ENCODE assay signal across 19 cellular contexts in the genomic region with DNA sequence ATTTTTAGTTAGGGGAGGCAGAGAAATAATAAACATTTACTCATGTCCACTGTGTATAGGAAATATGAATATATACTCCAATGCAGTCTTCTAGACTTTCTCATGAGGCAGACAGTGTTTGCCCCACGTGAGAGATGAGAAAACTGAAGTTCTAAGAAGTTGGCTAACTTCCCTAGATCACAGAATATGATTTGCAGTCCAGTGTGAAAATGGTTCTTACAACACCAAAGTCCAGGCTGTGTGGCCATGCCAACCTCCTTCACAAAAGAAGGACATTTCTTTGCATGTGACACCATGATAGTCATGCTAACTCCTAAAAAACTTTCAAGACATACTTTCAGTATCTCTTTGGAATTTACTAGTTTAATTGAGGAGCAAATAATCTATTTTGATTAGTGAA.
A peak's percentile ranks its signal among the peaks of the same experiment; 100 is the strongest.
DNase-seq lines count a peak whose midpoint lies in the region; ATAC-seq, FAIRE-seq and TF ChIP-seq lines count a peak whose summit lies in the region.
"Had no signal": no experiment of that assay in that cellular context is flagged by ENCODE, and none has a peak within 500 bp of the region (broad histone marks: within the 10 kb centered on the region; RNA-seq: fewer than 3 reads in every experiment).

No MANE protein-coding gene starts in this region.

- H3F3A ChIP-seq in SK-N-SH (replicated peaks; ENCODE audit: insufficient read depth): peaks cover 25% of the 10 kb centered on the region

- H3K9ac ChIP-seq in SK-N-SH (no peak overlapping the region), astrocyte (ENCODE audit: low read length) (no peak overlapping the region), liver (ENCODE audit: low read depth in 1 of 2, low read length in 2 of 2) (no peak overlapping the region)

- ATAC-seq in SK-N-SH treated with all-trans-retinoic acid at 6 μM for 48 hours: no peak
- ATAC-seq in HG02884 (IDR thresholded peaks at IDR 0.05; ENCODE audit: unreplicated experiment): no peak
- ATAC-seq: activated naive CD8-positive, alpha-beta T cell treated with anti-CD3 and anti-CD28 coated beads, Interleukin-2, amount 50 U/mL, for 24 hours had no signal

- TF ChIP-seq RAD21 in SK-N-SH (IDR thresholded peaks at IDR 0.05; ENCODE audit: low read length) (no peak), liver (IDR thresholded peaks at IDR 0.05) (no peak)

- POLR2A ChIA-PET in SK-N-SH (lab: Yijun Ruan, JAX): no interaction called here

- no peak for TF ChIP-seq CTCF in SK-N-SH (IDR thresholded peaks at IDR 0.05)
- no peak for TF ChIP-seq CTCF in astrocyte (IDR thresholded peaks at IDR 0.05; ENCODE audit: insufficient read depth, low read depth, low read length)
- TF ChIP-seq CTCF in liver (IDR thresholded peaks at IDR 0.05; ENCODE audit: low read depth, low read length, missing input control): no peak

- CTCF ChIA-PET in SK-N-SH (lab: Yijun Ruan, JAX): no interaction called here

- H3K9me3 ChIP-seq in SK-N-SH (no peaks in the 10 kb centered on the region), astrocyte (ENCODE audit: insufficient read depth, low read depth, low read length) (no peaks in the 10 kb centered on the region), liver (ENCODE audit: control insufficient read depth in 4 of 4, low read length in 3 of 4) (no peaks in the 10 kb centered on the region)
- H3K9me3 ChIP-seq: Peyer's patch, tibial artery had no signal

- peak overlapping the region in 1 of 2 experiments; percentile 49; a peak in 1 of 4 replicates for H3K27ac ChIP-seq in SK-N-SH (ENCODE audit: low read depth in 2 of 2, low read length in 1 of 2)
- H3K27ac ChIP-seq in astrocyte (ENCODE audit: low read depth, low read length): no peak overlapping the region
- peak overlapping the region; percentile 8 to 10 for H3K27ac ChIP-seq in liver (ENCODE audit: low read depth in 1 of 2, low read length in 2 of 2)
- H3K27ac ChIP-seq: VCaP had no signal

- H3K36me3 ChIP-seq in SK-N-SH (replicated peaks in 1 of 2; ENCODE audit: control insufficient read depth in 1 of 2, insufficient read depth in 2 of 2, low read length in 1 of 2) (no peaks in the 10 kb centered on the region), astrocyte (ENCODE audit: insufficient read depth, low read length) (no peaks in the 10 kb centered on the region), liver (ENCODE audit: control insufficient read depth in 4 of 4, insufficient read depth in 3 of 4, low read depth in 1 of 4, low read length in 3 of 4) (no peaks in the 10 kb centered on the region)
- H3K36me3 ChIP-seq: Peyer's patch, tibial artery had no signal

- H4K20me1 ChIP-seq in SK-N-SH (ENCODE audit: insufficient read depth) (no peaks in the 10 kb centered on the region), astrocyte (ENCODE audit: insufficient read depth, low read length) (no peaks in the 10 kb centered on the region)

- DNase-seq in SK-N-SH (no peak), astrocyte (ENCODE audit: low read depth) (peak; percentile 49), NCI-H748 (lab: John Stamatoyannopoulos, UW; ENCODE audit: unreplicated experiment) (no peak), dedifferentiated amniotic fluid mesenchymal stem cell (ENCODE audit: extremely low spot score) (no peak), T-helper 1 cell (no peak)
- DNase-seq: activated CD4-positive, alpha-beta memory T cell treated with anti-CD3 and anti-CD28 coated beads, Interleukin-2, amount 10 ng/mL, durations not matched to agents 7 days and 5 days; activated naive CD8-positive, alpha-beta T cell treated with anti-CD3 and anti-CD28 coated beads, Interleukin-2, amount 50 U/mL, for 24 hours; cerebellar nuclear complex; immature natural killer cell; NCI-H1092; NCI-H774; Peyer's patch; stimulated activated CD4-positive, alpha-beta T cell treated with anti-CD3 and anti-CD28 coated beads, Interleukin-4, amount 100 ng/mL, for 4 hours had no signal

- H3K9me2 ChIP-seq in SK-N-SH: no peaks in the 10 kb centered on the region

- H3K79me2 ChIP-seq in SK-N-SH (ENCODE audit: insufficient read depth) (no peaks in the 10 kb centered on the region), astrocyte (ENCODE audit: insufficient read depth, low read length) (no peaks in the 10 kb centered on the region)

- H3K27me3 ChIP-seq in SK-N-SH (ENCODE audit: insufficient read depth) (no peaks in the 10 kb centered on the region), astrocyte (ENCODE audit: insufficient read depth, low read length) (no peaks in the 10 kb centered on the region), liver (ENCODE audit: control insufficient read depth in 4 of 4, insufficient read depth in 4 of 4, low read length in 3 of 4) (no peaks in the 10 kb centered on the region)
- H3K27me3 ChIP-seq: Peyer's patch, tibial artery had no signal

- H3K27me3 Mint-ChIP-seq in astrocyte (ENCODE audit: low read depth, unreplicated experiment): no peaks in the 10 kb centered on the region
- H3K27me3 Mint-ChIP-seq: activated CD4-positive, alpha-beta memory T cell treated with anti-CD3 and anti-CD28 coated beads, Interleukin-2, amount 10 ng/mL, durations not matched to agents 7 days and 5 days; activated naive CD8-positive, alpha-beta T cell treated with anti-CD3 and anti-CD28 coated beads, Interleukin-2, amount 50 U/mL, for 24 hours had no signal

- H3K4me2 ChIP-seq in SK-N-SH: peak overlapping the region; percentile 35; the same call in 1 of the 2 replicates
- H3K4me2 ChIP-seq in astrocyte (ENCODE audit: low read length): no peak overlapping the region

- no peak overlapping the region for H3K4me3 Mint-ChIP-seq in astrocyte (ENCODE audit: unreplicated experiment)
- H3K4me3 Mint-ChIP-seq: activated CD4-positive, alpha-beta memory T cell treated with anti-CD3 and anti-CD28 coated beads, Interleukin-2, amount 10 ng/mL, durations not matched to agents 7 days and 5 days; activated naive CD8-positive, alpha-beta T cell treated with anti-CD3 and anti-CD28 coated beads, Interleukin-2, amount 50 U/mL, for 24 hours; activated T-helper 1 cell treated with anti-CD3 and anti-CD28 coated beads, Interleukin-12 subunit alpha, Interleukin-12 subunit beta, Interleukin-2, Interleukin-4 antibody, amounts not matched to agents 30 ng/mL and 10 ng/mL and 1 ng/mL, durations not matched to agents 14 hours and 24 hours and 36 hours; immature natural killer cell had no signal

- H3K36me3 Mint-ChIP-seq in astrocyte (ENCODE audit: low read depth, unreplicated experiment): no peaks in the 10 kb centered on the region
- H3K36me3 Mint-ChIP-seq: immature natural killer cell had no signal

- H2AFZ ChIP-seq in SK-N-SH (ENCODE audit: low read depth) (no peak overlapping the region), astrocyte (ENCODE audit: low read depth, low read length) (no peak overlapping the region)

- H3K4me3 ChIP-seq in SK-N-SH (ENCODE audit: low read depth in 2 of 2, low read length in 1 of 2) (no peak overlapping the region), astrocyte (ENCODE audit: insufficient read depth, low read depth, low read length) (no peak overlapping the region), liver (ENCODE audit: low read depth in 1 of 3, low read length in 3 of 3) (no peak overlapping the region)
- H3K4me3 ChIP-seq: Peyer's patch, tibial artery had no signal

- H3K9me3 Mint-ChIP-seq in astrocyte (ENCODE audit: unreplicated experiment): peaks cover 2% of the 10 kb centered on the region
- H3K9me3 Mint-ChIP-seq: activated naive CD8-positive, alpha-beta T cell treated with anti-CD3 and anti-CD28 coated beads, Interleukin-2, amount 50 U/mL, for 24 hours had no signal

- no peak for TF ChIP-seq EP300 in SK-N-SH (IDR thresholded peaks at IDR 0.05; ENCODE audit: borderline replicate concordance in 1 of 2, low read depth in 1 of 2, low read length in 1 of 2)

- 10% methylated on average over 1 of the region's 1 CpG for WGBS in SK-N-SH (ENCODE audit: low lambda C conversion rate)
- 25% methylated on average over 1 of the region's 1 CpG for WGBS in liver

- H3K4me1 ChIP-seq in SK-N-SH (ENCODE audit: control insufficient read depth in 1 of 2, insufficient read depth in 2 of 2, low read depth in 1 of 2, low read length in 1 of 2) (peaks cover 0 to 26% of the 10 kb centered on the region in 2 experiments; a peak in 3 of 4 replicates), astrocyte (ENCODE audit: insufficient read depth, low read length) (peaks cover 48% of the 10 kb centered on the region), liver (ENCODE audit: control insufficient read depth in 4 of 4, insufficient read depth in 4 of 4, low read length in 3 of 4) (peaks cover 6 to 56% (median 32%) of the 10 kb centered on the region in 4 donors)

- no peak for FAIRE-seq in astrocyte (lab: Jason Lieb, UNC)

- peaks cover 46% of the 10 kb centered on the region for H3K4me1 Mint-ChIP-seq in astrocyte (ENCODE audit: low read depth, unreplicated experiment)
- H3K4me1 Mint-ChIP-seq: immature natural killer cell had no signal

- H3K27ac Mint-ChIP-seq in astrocyte (ENCODE audit: unreplicated experiment): peak overlapping the region; percentile 14
- H3K27ac Mint-ChIP-seq: activated CD4-positive, alpha-beta memory T cell treated with anti-CD3 and anti-CD28 coated beads, Interleukin-2, amount 10 ng/mL, durations not matched to agents 7 days and 5 days; activated naive CD8-positive, alpha-beta T cell treated with anti-CD3 and anti-CD28 coated beads, Interleukin-2, amount 50 U/mL, for 24 hours; activated T-helper 1 cell treated with anti-CD3 and anti-CD28 coated beads, Interleukin-12 subunit alpha, Interleukin-12 subunit beta, Interleukin-2, Interleukin-4 antibody, amounts not matched to agents 30 ng/mL and 10 ng/mL and 1 ng/mL, durations not matched to agents 14 hours and 24 hours and 36 hours; immature natural killer cell had no signal

TF ChIP-seq in SK-N-SH, 30 proteins besides CTCF, POLR2A, EP300 and RAD21:
- TF ChIP-seq MEF2A (IDR thresholded peaks at IDR 0.05; ENCODE audit: borderline replicate concordance, low read depth) (no peak), TEAD4 (IDR thresholded peaks at IDR 0.05; ENCODE audit: borderline replicate concordance, insufficient read depth) (no peak), EZH2phosphoT487 (IDR thresholded peaks at IDR 0.05; ENCODE audit: borderline replicate concordance, low read depth) (no peak), NFIC (IDR thresholded peaks at IDR 0.05; ENCODE audit: borderline replicate concordance) (0 out of 2 replicates have a peak, but pooled peaks have one; percentile 10)
TF ChIP-seq in SK-N-SH: peak in this region for 1.

TF ChIP-seq in SK-N-SH treated with all-trans-retinoic acid at 6 μM for 48 hours, 23 proteins besides CTCF, POLR2A, EP300 and RAD21 (continues in another document):
- TF ChIP-seq CSDC2 (CRISPR knock-in tag; IDR thresholded peaks at IDR 0.05): no peak
- no peak for TF ChIP-seq PPARA (CRISPR knock-in tag; IDR thresholded peaks at IDR 0.05; ENCODE audit: borderline replicate concordance)
- TF ChIP-seq ZNF565 (CRISPR knock-in tag; conservative IDR thresholded peaks at IDR 0.05; ENCODE audit: low read depth): no peak
- TF ChIP-seq OSR1 (CRISPR knock-in tag; IDR thresholded peaks at IDR 0.05): no peak
- no peak for TF ChIP-seq ZFP30 (CRISPR knock-in tag; IDR thresholded peaks at IDR 0.05)

TF ChIP-seq in liver, 16 proteins besides CTCF, POLR2A, EP300 and RAD21:
- TF ChIP-seq TAF1 (conservative IDR thresholded peaks at IDR 0.05) (no peak), HNF4A (conservative IDR thresholded peaks at IDR 0.05) (peak in 1 of 2 donors; percentile 21), FOXA1 (IDR thresholded peaks at IDR 0.05) (no peak), GABPA (IDR thresholded peaks at IDR 0.05 in 1 of 2, conservative IDR thresholded peaks at IDR 0.05 in 1 of 2) (no peak)
